In the genomic region with DNA sequence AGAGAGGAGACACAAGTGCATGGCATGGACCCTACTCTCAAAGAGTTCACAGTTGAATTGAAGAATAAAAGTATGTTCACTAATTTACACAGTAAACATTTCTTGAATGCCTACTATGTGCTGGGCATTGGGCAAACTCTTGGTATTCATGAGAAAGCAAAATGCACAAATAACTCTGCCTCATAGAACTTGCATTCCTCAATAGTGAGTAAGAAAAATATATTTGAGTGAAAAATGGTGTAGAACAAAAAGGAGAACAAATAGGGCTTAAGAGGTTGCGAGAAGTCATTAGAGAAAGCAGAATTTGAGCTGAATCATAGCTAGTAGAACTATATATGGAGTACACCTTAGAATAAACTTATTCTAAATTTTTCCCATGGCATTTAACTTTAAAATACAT, we compare ENCODE assay signal across 20 cellular contexts.
DNase-seq lines count a peak whose midpoint lies in the region; ATAC-seq and TF ChIP-seq lines count a peak whose summit lies in the region.
"Had no signal": no experiment of that assay in that cellular context is flagged by ENCODE, and none has a peak within 500 bp of the region (broad histone marks: within the 10 kb centered on the region; RNA-seq: fewer than 3 reads in every experiment).

No MANE protein-coding gene starts in this region.

- no peaks in the 10 kb centered on the region for H3K9me3 ChIP-seq in mammary epithelial cell (replicated peaks; ENCODE audit: insufficient read depth, low read length)
- no peaks in the 10 kb centered on the region for H3K9me3 ChIP-seq in breast epithelium
- H3K9me3 ChIP-seq: gastrocnemius medialis, HAP-1 had no signal

- no peak for TF ChIP-seq POLR2A in breast epithelium (IDR thresholded peaks at IDR 0.05)

- WGBS in mammary epithelial cell (ENCODE audit: low coverage, missing lambda C conversion rate) = 100% methylated on average over 1 of the region's 1 CpG

- H3K4me3 ChIP-seq in mammary epithelial cell (replicated peaks in 1 of 3; ENCODE audit: insufficient read depth in 1 of 3, low read depth in 2 of 3, low read length in 3 of 3) (no peak overlapping the region), breast epithelium (no peak overlapping the region), fibroblast of the aortic adventitia (ENCODE audit: low read depth, low read length) (no peak overlapping the region)
- H3K4me3 ChIP-seq: gastrocnemius medialis, HAP-1, smooth muscle cell had no signal

- ATAC-seq in GM21390 (IDR thresholded peaks at IDR 0.05; ENCODE audit: unreplicated experiment) = no peak
- ATAC-seq: gastrocnemius medialis; naive thymus-derived CD8-positive, alpha-beta T cell had no signal

- H3K79me2 ChIP-seq in mammary epithelial cell (ENCODE audit: insufficient read depth, low read length) = no peaks in the 10 kb centered on the region

- no peak overlapping the region for H2AFZ ChIP-seq in mammary epithelial cell (ENCODE audit: low read depth, low read length)

- intact Hi-C loops in mammary epithelial cell (cut with micrococcal nuclease) (no loop called here), breast epithelium (cut with DNase I; ENCODE audit: low total_unique reads) (no loop called here)

- BruUV-seq in mammary epithelial cell (replicated peaks; lab: Mats Ljungman, UMichigan) = no TSS peak

- in situ Hi-C loops in mammary epithelial cell (cut with MboI; ENCODE audit: low sequenced_read_pairs in 2 of 2) (no loop called here), GM13976 (cut with MboI; ENCODE audit: low sequenced_read_pairs, unreplicated experiment) (no loop called here)

- H3K4me1 ChIP-seq in mammary epithelial cell (ENCODE audit: insufficient read depth, low read length) (peaks cover 11% of the 10 kb centered on the region), breast epithelium (no peaks in the 10 kb centered on the region)
- H3K4me1 ChIP-seq: HAP-1 had no signal

- H4K20me1 ChIP-seq in mammary epithelial cell (ENCODE audit: insufficient read depth, low read length) = no peaks in the 10 kb centered on the region

- H3K27ac ChIP-seq in mammary epithelial cell (ENCODE audit: insufficient read depth, low read depth, low read length) (no peak overlapping the region), breast epithelium (no peak overlapping the region)
- H3K27ac ChIP-seq: gastrocnemius medialis had no signal

- dilution Hi-C loops in mammary epithelial cell (cut with HindIII; ENCODE audit: low sequenced_read_pairs) = no loop called here

- H3K27me3 ChIP-seq in mammary epithelial cell (ENCODE audit: insufficient read depth, low read length) (no peaks in the 10 kb centered on the region), breast epithelium (no peaks in the 10 kb centered on the region)
- H3K27me3 ChIP-seq: gastrocnemius medialis had no signal

- H3K36me3 ChIP-seq in mammary epithelial cell (ENCODE audit: insufficient read depth, low read length) = no peaks in the 10 kb centered on the region
- H3K36me3 ChIP-seq in breast epithelium = no peaks in the 10 kb centered on the region
- H3K36me3 ChIP-seq: gastrocnemius medialis, HAP-1 had no signal

- DNase-seq in mammary epithelial cell (peak; percentile 10), breast epithelium (ENCODE audit: low spot score in 2 of 2) (no peak), amniotic epithelial cell (ENCODE audit: low read depth) (peak; percentile 77), fibroblast of the aortic adventitia (ENCODE audit: low read depth) (peak; percentile 30), NCI-H345 (lab: John Stamatoyannopoulos, UW) (no peak), GM13976 (ENCODE audit: low spot score) (no peak)
- no peak for DNase-seq in effector CD8-positive, alpha-beta T cell (lab: John Stamatoyannopoulos, UW)
- DNase-seq: activated CD4-positive, alpha-beta T cell treated with anti-CD3 and anti-CD28 coated beads for 48 hours; C1 segment of cervical spinal cord; cerebellar nuclear complex; gastrocnemius medialis; MM.1S; naive thymus-derived CD8-positive, alpha-beta T cell; NCI-H1694 treated with DMSO at 0.1 percent for 48 hours; NCI-H2227 treated with DMSO at 0.1 percent for 48 hours; posterior cingulate gyrus; SW 1271 had no signal

- TF ChIP-seq CTCF in mammary epithelial cell (conservative IDR thresholded peaks at IDR 0.05 in 1 of 2, IDR thresholded peaks at IDR 0.05 in 1 of 2; ENCODE audit: extremely low read depth in 1 of 2, insufficient read depth in 1 of 2, low read depth in 1 of 2, low read length in 2 of 2) (no peak), breast epithelium (IDR thresholded peaks at IDR 0.05) (no peak), fibroblast of the aortic adventitia (IDR thresholded peaks at IDR 0.05; ENCODE audit: insufficient read depth, low read length) (no peak), GM13976 (IDR thresholded peaks at IDR 0.05; ENCODE audit: borderline replicate concordance, control extremely low read depth, extremely low read depth, insufficient read depth, missing control alignments) (no peak)

- no peak overlapping the region for H3K9ac ChIP-seq in mammary epithelial cell (ENCODE audit: insufficient read depth, low read length)

- H3K4me2 ChIP-seq in mammary epithelial cell (ENCODE audit: insufficient read depth, low read depth, low read length) = no peak overlapping the region
- H3K4me2 ChIP-seq: smooth muscle cell had no signal

- CTCF ChIA-PET in mammary epithelial cell (lab: Charles Lee; ENCODE audit: low non-redundant PET) = no interaction called here

Comparison
In these comparisons a context has a peak if more than half of its experiments do, and no peak if none do; other contexts are left out.
1. DNase-seq: peak in mammary epithelial cell (single experiment), amniotic epithelial cell (single experiment) and fibroblast of the aortic adventitia (single experiment); none in breast epithelium (0 of 2), NCI-H345 (single experiment), effector CD8-positive, alpha-beta T cell (single experiment) and GM13976 (single experiment).